Comparison of ENCODE assay signal across 17 cellular contexts in the genomic region with DNA sequence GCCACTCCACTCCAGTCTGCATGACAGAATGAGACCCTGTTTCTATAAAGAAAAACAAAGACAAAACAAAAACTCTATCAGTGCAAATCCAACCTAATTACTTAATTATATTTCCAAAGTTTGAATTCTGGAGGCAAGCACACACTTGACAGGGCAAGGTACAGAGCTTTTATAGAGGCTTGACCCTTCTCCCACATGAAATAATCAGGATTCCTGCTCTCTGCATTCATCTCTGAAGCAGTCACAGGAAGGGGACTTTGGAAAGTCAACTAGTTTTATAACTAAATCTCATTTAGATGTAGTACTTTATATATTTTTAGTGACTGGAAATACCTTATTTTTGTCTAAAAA.
DNase-seq lines count a peak whose midpoint lies in the region; ATAC-seq and TF ChIP-seq lines count a peak whose summit lies in the region.
"Had no signal": no experiment of that assay in that cellular context is flagged by ENCODE, and none has a peak within 500 bp of the region (broad histone marks: within the 10 kb centered on the region; RNA-seq: fewer than 3 reads in every experiment).

No MANE protein-coding gene starts in this region.

- H3K27me3 Mint-ChIP-seq in activated naive CD8-positive, alpha-beta T cell treated with anti-CD3 and anti-CD28 coated beads for 36 hours: no peaks in the 10 kb centered on the region
- H3K27me3 Mint-ChIP-seq: IgD-negative memory B cell; natural killer cell treated with Interleukin-12 subunit alpha and Interleukin-12 subunit beta and Interleukin-15 and Interleukin-18, amount 100 ng/mL, for 72 hours had no signal

- no peaks in the 10 kb centered on the region for H3K9me3 ChIP-seq in HEK293 (ENCODE audit: control insufficient read depth, insufficient read depth, low read depth, low read length)
- no peaks in the 10 kb centered on the region for H3K9me3 ChIP-seq in skeletal muscle satellite cell (replicated peaks; ENCODE audit: low read length)
- H3K9me3 ChIP-seq: suprapubic skin had no signal

- ATAC-seq in GM21381 (IDR thresholded peaks at IDR 0.05; ENCODE audit: unreplicated experiment): no peak
- ATAC-seq: CD8-positive, alpha-beta T cell; natural killer cell treated with Interleukin-12 subunit alpha and Interleukin-12 subunit beta and Interleukin-15 and Interleukin-18, amount 100 ng/mL, for 72 hours had no signal

- H3K27me3 ChIP-seq in skeletal muscle satellite cell (ENCODE audit: control insufficient read depth, insufficient read depth, low read length): no peaks in the 10 kb centered on the region
- H3K27me3 ChIP-seq: suprapubic skin had no signal

- H3K9ac ChIP-seq in skeletal muscle satellite cell (ENCODE audit: low read depth, low read length): no peak overlapping the region

- no peak overlapping the region for H3K4me3 Mint-ChIP-seq in activated naive CD8-positive, alpha-beta T cell treated with anti-CD3 and anti-CD28 coated beads for 36 hours
- H3K4me3 Mint-ChIP-seq: CD8-positive, alpha-beta T cell; IgD-negative memory B cell; natural killer cell treated with Interleukin-12 subunit alpha and Interleukin-12 subunit beta and Interleukin-15 and Interleukin-18, amount 100 ng/mL, for 72 hours had no signal

- peak overlapping the region; percentile 31 for H3K4me2 ChIP-seq in skeletal muscle satellite cell (ENCODE audit: low read length)

- no peaks in the 10 kb centered on the region for H3K9me3 Mint-ChIP-seq in activated naive CD8-positive, alpha-beta T cell treated with anti-CD3 and anti-CD28 coated beads for 36 hours
- H3K9me3 Mint-ChIP-seq: CD8-positive, alpha-beta T cell; IgD-negative memory B cell; natural killer cell treated with Interleukin-12 subunit alpha and Interleukin-12 subunit beta and Interleukin-15 and Interleukin-18, amount 100 ng/mL, for 72 hours had no signal

- H3K36me3 ChIP-seq in HEK293 (ENCODE audit: control insufficient read depth in 2 of 2, insufficient read depth in 1 of 2, low read length in 2 of 2) (no peaks in the 10 kb centered on the region; a peak in 1 of 3 replicates), skeletal muscle satellite cell (ENCODE audit: insufficient read depth, low read length) (no peaks in the 10 kb centered on the region)
- H3K36me3 ChIP-seq: suprapubic skin had no signal

- no peak overlapping the region for H3K4me3 ChIP-seq in HEK293 (ENCODE audit: low read depth, low read length)
- H3K4me3 ChIP-seq in skeletal muscle satellite cell (ENCODE audit: low read length): no peak overlapping the region
- no peak overlapping the region for H3K4me3 ChIP-seq in coronary artery
- H3K4me3 ChIP-seq: suprapubic skin had no signal

- DNase-seq in astrocyte of the hippocampus (ENCODE audit: low read depth, low spot score) (peak; percentile 27), kidney tubule cell (ENCODE audit: low spot score) (peak; percentile 13), coronary artery (ENCODE audit: low spot score) (no peak), superior temporal gyrus (ENCODE audit: extremely low spot score) (no peak)
- DNase-seq in activated naive CD8-positive, alpha-beta T cell treated with anti-CD3 and anti-CD28 coated beads for 36 hours: no peak
- DNase-seq: activated CD4-positive, alpha-beta T cell treated with anti-CD3 and anti-CD28 coated beads, Interleukin-2, amount 50 U/mL, for 1 hour; activated CD8-positive, alpha-beta memory T cell treated with anti-CD3 and anti-CD28 coated beads, Interleukin-2, amount 50 U/mL, for 48 hours; activated effector memory CD4-positive, alpha-beta T cell treated with Interleukin-2 at 50 U/mL for 16 hours; CD8-positive, alpha-beta T cell; NCI-H446 had no signal

- CTCF ChIA-PET in HEK293 (lab: Yijun Ruan, JAX): no interaction called here

- POLR2A ChIA-PET in HEK293 (lab: Yijun Ruan, JAX): interaction anchor here (2.5 kb wide), 1 partner anchor 91 kb away, joined by 16 read pairs; a partner anchor contains a TSS

- H3K4me1 ChIP-seq in HEK293 (ENCODE audit: control insufficient read depth, insufficient read depth, low read length): peaks cover 12% of the 10 kb centered on the region
- H3K4me1 ChIP-seq in skeletal muscle satellite cell (ENCODE audit: control insufficient read depth, insufficient read depth, low read length): peaks cover 12% of the 10 kb centered on the region

- H3K27ac ChIP-seq in HEK293 (ENCODE audit: extremely low read depth, low read depth, low read length): peak overlapping the region; percentile 54; the same call in 1 of the 2 replicates
- H3K27ac ChIP-seq in coronary artery: no peak overlapping the region
- H3K27ac ChIP-seq: HL-60, suprapubic skin had no signal

- H3K4me1 Mint-ChIP-seq in activated naive CD8-positive, alpha-beta T cell treated with anti-CD3 and anti-CD28 coated beads for 36 hours: peaks cover 6% of the 10 kb centered on the region

- no peak overlapping the region for H3K27ac Mint-ChIP-seq in activated naive CD8-positive, alpha-beta T cell treated with anti-CD3 and anti-CD28 coated beads for 36 hours
- H3K27ac Mint-ChIP-seq: CD8-positive, alpha-beta T cell; IgD-negative memory B cell had no signal

- no peak for TF ChIP-seq CTCF in HEK293 (tag by site-specific recombination; IDR thresholded peaks at IDR 0.05)
- no peak for TF ChIP-seq CTCF in coronary artery (IDR thresholded peaks at IDR 0.05)

- H3K36me3 Mint-ChIP-seq in activated naive CD8-positive, alpha-beta T cell treated with anti-CD3 and anti-CD28 coated beads for 36 hours: no peaks in the 10 kb centered on the region
- H3K36me3 Mint-ChIP-seq: CD8-positive, alpha-beta T cell; natural killer cell treated with Interleukin-12 subunit alpha and Interleukin-12 subunit beta and Interleukin-15 and Interleukin-18, amount 100 ng/mL, for 72 hours had no signal

TF ChIP-seq in HEK293, 187 proteins besides CTCF, POLR2A, EP300 and RAD21:
- TF ChIP-seq SETDB1 (IDR thresholded peaks at IDR 0.05; ENCODE audit: insufficient read length, low read length) (peak; percentile 12), ZBTB21 (tag by site-specific recombination; IDR thresholded peaks at IDR 0.05) (no peak), ZNF19 (tag by site-specific recombination; IDR thresholded peaks at IDR 0.05; ENCODE audit: low read depth) (no peak), ZFHX2 (tag by site-specific recombination; conservative IDR thresholded peaks at IDR 0.05) (no peak), ZNF175 (tag by site-specific recombination; IDR thresholded peaks at IDR 0.05) (no peak), ZNF112 (tag by site-specific recombination; IDR thresholded peaks at IDR 0.05) (no peak), ZBTB17 (tag by site-specific recombination; IDR thresholded peaks at IDR 0.05) (peak; percentile 49; the same call in 1 of the 2 replicates), ZNF561 (tag by site-specific recombination; IDR thresholded peaks at IDR 0.05; ENCODE audit: borderline replicate concordance) (no peak), TRIM28 (IDR thresholded peaks at IDR 0.05; ENCODE audit: borderline replicate concordance, low read length) (peak; percentile 3; the same call in 1 of the 2 replicates), ZBTB20 (tag by site-specific recombination; IDR thresholded peaks at IDR 0.05) (no peak)
- TF ChIP-seq, protein P1, sequence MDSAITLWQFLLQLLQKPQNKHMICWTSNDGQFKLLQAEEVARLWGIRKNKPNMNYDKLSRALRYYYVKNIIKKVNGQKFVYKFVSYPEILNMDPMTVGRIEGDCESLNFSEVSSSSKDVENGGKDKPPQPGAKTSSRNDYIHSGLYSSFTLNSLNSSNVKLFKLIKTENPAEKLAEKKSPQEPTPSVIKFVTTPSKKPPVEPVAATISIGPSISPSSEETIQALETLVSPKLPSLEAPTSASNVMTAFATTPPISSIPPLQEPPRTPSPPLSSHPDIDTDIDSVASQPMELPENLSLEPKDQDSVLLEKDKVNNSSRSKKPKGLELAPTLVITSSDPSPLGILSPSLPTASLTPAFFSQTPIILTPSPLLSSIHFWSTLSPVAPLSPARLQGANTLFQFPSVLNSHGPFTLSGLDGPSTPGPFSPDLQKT (IDR thresholded peaks at IDR 0.05; ENCODE audit: borderline replicate concordance, low read depth, low read length): no peak

Comparison
In these comparisons a context has a peak if more than half of its experiments do, and no peak if none do; other contexts are left out.
1. DNase-seq: peak in astrocyte of the hippocampus (single experiment) and kidney tubule cell (single experiment); none in coronary artery (single experiment), superior temporal gyrus (single experiment) and activated naive CD8-positive, alpha-beta T cell treated with anti-CD3 and anti-CD28 coated beads for 36 hours (single experiment).